ENCODE assay signal across 8 cellular contexts in the genomic region with DNA sequence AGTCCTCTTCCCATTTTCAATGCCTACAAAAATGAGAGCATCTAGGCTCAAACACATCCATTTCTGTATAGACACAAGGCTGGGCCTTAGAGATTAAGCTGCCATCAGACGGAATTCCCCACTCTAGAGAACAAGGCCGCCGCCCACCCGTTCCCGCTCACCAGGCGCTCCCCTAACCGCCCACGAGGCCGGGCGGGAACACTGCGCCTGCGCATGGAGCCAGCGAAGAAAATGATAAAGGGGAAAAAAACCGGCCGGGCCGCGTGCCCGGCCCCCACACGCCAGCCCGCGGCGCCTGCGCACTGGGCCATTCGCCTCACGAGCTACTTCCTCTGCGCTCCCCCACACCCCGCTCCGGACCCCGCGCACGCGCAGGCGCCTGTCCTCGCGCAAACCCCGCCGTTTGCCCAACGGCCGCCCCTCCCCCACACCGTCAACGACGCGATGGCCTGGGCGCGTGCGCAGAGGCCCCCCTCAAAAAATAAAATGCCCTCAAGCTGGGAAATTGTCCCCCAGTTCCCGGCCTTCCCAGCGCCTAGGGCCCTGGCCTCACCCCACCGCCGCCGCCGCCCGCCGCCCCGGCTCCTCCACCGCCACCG. TPM values are rescaled to one million over a fixed set of nuclear protein-coding genes. Genes with fewer than 3 reads are reported as not detected.
DNase-seq lines count a peak whose midpoint lies in the region; ATAC-seq, FAIRE-seq and TF ChIP-seq lines count a peak whose summit lies in the region.

No MANE protein-coding gene starts in this region.

- DNase-seq in DMS79 (lab: John Stamatoyannopoulos, UW) (peak; percentile 82), NCI-H1436 (lab: John Stamatoyannopoulos, UW) (peak; percentile 95), Right ventricle myocardium inferior (ENCODE audit: missing footprints) (peak; percentile 98), pancreas (peak; percentile 95 to 100 (median 98))
- DNase-seq in activated naive CD8-positive, alpha-beta T cell treated with anti-CD3 and anti-CD28 coated beads, Interleukin-2, amount 50 U/mL, for 16 hours (ENCODE audit: low read depth, low spot score), result peak; percentile 97

- ATAC-seq in HG02623 (IDR thresholded peaks at IDR 0.05; ENCODE audit: unreplicated experiment) (peak; percentile 21), Right ventricle myocardium inferior (peak; percentile 59), pancreas (peak; percentile 33 to 62 (median 52))

- intact Hi-C loops in Right ventricle myocardium inferior (cut with DNase I), result loop anchor here (1.0 kb wide), 1 partner anchor 50 kb away; a partner anchor contains a TSS
- intact Hi-C loops in pancreas (cut with DNase I), result no loop called here

- H3K9me3 ChIP-seq in SU-DHL-6 (ENCODE audit: insufficient read depth, low read length), result no peaks in the 10 kb centered on the region
- no peaks in the 10 kb centered on the region for H3K9me3 ChIP-seq in pancreas
- no peaks in the 10 kb centered on the region for H3K9me3 ChIP-seq in thymus (ENCODE audit: control insufficient read depth)

- peaks cover 28% of the 10 kb centered on the region for H3F3A ChIP-seq in SU-DHL-6 (ENCODE audit: insufficient read depth)

- peak overlapping the region; percentile 73 for H3K4me2 ChIP-seq in SU-DHL-6 (ENCODE audit: low read depth, low read length, poor library complexity, severe bottlenecking)

- no peak for FAIRE-seq in pancreas (lab: Jason Lieb, UNC)

- H3K27me3 ChIP-seq in SU-DHL-6 (ENCODE audit: low read length) (no peaks in the 10 kb centered on the region), pancreas (no peaks in the 10 kb centered on the region), thymus (ENCODE audit: control insufficient read depth, insufficient read depth) (no peaks in the 10 kb centered on the region)

- H3K9me2 ChIP-seq in SU-DHL-6 (replicated peaks; ENCODE audit: insufficient read depth, low read length), result no peaks in the 10 kb centered on the region

- H3K4me3 ChIP-seq in SU-DHL-6 (ENCODE audit: insufficient read depth, low read length, poor library complexity, severe bottlenecking) (peak overlapping the region; percentile 78), pancreas (peak overlapping the region; percentile 81 to 98 (median 94)), thymus (ENCODE audit: low read length) (peak overlapping the region; percentile 95)

- H3K4me1 ChIP-seq in pancreas (peaks cover 5 to 22% (median 12%) of the 10 kb centered on the region in 3 donors), thymus (ENCODE audit: control insufficient read depth, insufficient read depth, low read length) (peaks cover 27% of the 10 kb centered on the region)

- H3K79me2 ChIP-seq in SU-DHL-6 (ENCODE audit: insufficient read depth, low read length), result peaks cover 56% of the 10 kb centered on the region

- WGBS in pancreas, 2 donors, result 0 to 1% methylated on average over 41 to 57 of the region's 57 CpGs
- WGBS in thymus, result under 1% methylated on average over 57 of the region's 57 CpGs

- H2AFZ ChIP-seq in SU-DHL-6 (ENCODE audit: low read depth, low read length, severe bottlenecking), result no peak overlapping the region

- H3K27ac ChIP-seq in SU-DHL-6 (ENCODE audit: low read depth, low read length), result peak overlapping the region; percentile 92
- H3K27ac ChIP-seq in pancreas, result peak overlapping the region; percentile 99 to 100 (median 100)
- H3K27ac ChIP-seq in thymus (ENCODE audit: low read depth), result peak overlapping the region; percentile 100

- peak overlapping the region; percentile 98 for H3K9ac ChIP-seq in SU-DHL-6 (ENCODE audit: low read length)

- H4K20me1 ChIP-seq in SU-DHL-6 (ENCODE audit: low read depth, low read length), result peaks cover 37% of the 10 kb centered on the region

- TF ChIP-seq CTCF in SU-DHL-6 (IDR thresholded peaks at IDR 0.05; ENCODE audit: insufficient read depth, low read length, poor library complexity, severe bottlenecking) (no peak), pancreas (IDR thresholded peaks at IDR 0.05) (no peak)

- H3K36me3 ChIP-seq in SU-DHL-6 (ENCODE audit: low read length) (peaks cover 38% of the 10 kb centered on the region), pancreas (peaks cover 13 to 30% (median 27%) of the 10 kb centered on the region in 3 donors), thymus (ENCODE audit: control insufficient read depth, insufficient read depth) (peaks cover 35% of the 10 kb centered on the region)

RNA-seq across cellular contexts. Expression of a gene that starts 0.5 kb away (rescaled TPM):
- total RNA-seq in Right ventricle myocardium inferior, result 184 TPM
- total RNA-seq in pancreas, result 100 to 1,000 TPM in 4 of 6 donors, 10 to 100 TPM in 2; 97.0 to 161 (median 129) TPM
- polyA plus RNA-seq in pancreas, result 100 to 1,000 TPM in 1 of 2 donors, 10 to 100 TPM in 1; 89.2 to 128 TPM
- 198 TPM for polyA plus RNA-seq in thymus

RNA-seq across cellular contexts. Expression of a gene that starts 17.7 kb away (rescaled TPM):
- 1,308 TPM for total RNA-seq in Right ventricle myocardium inferior
- 100 to 1,000 TPM in 1 of 6 donors, 10 to 100 TPM in 5; 70.7 to 126 (median 92.5) TPM for total RNA-seq in pancreas
- 100 to 1,000 TPM; 112 to 197 TPM for polyA plus RNA-seq in pancreas
- 178 TPM for polyA plus RNA-seq in thymus

RNA-seq across cellular contexts. Expression of a gene that starts 28.8 kb away (rescaled TPM):
- 4.1 TPM for total RNA-seq in Right ventricle myocardium inferior
- total RNA-seq in pancreas, result 10 to 100 TPM in 4 of 6 donors, 1 to 10 TPM in 2; 6.5 to 16.9 (median 10.5) TPM
- polyA plus RNA-seq in pancreas, result 10 to 100 TPM; 17.6 to 26.2 TPM
- polyA plus RNA-seq in thymus, result 38.2 TPM

RNA-seq across cellular contexts. Expression of a gene that starts 36.5 kb away (rescaled TPM):
- 0.76 TPM for total RNA-seq in Right ventricle myocardium inferior
- 10 to 100 TPM; 14.2 to 87.7 (median 63.7) TPM for total RNA-seq in pancreas
- 100 to 1,000 TPM in 1 of 2 donors, 10 to 100 TPM in 1; 80.9 to 135 TPM for polyA plus RNA-seq in pancreas
- polyA plus RNA-seq in thymus, result 6.8 TPM

RNA-seq across cellular contexts. Expression of a gene that starts 50.2 kb away (rescaled TPM):
- total RNA-seq in Right ventricle myocardium inferior (99.8 TPM), pancreas (10 to 100 TPM; 16.2 to 27.0 (median 19.0) TPM)
- polyA plus RNA-seq in pancreas (10 to 100 TPM; 33.5 to 44.4 TPM), thymus (38.3 TPM)

Comparison
In these comparisons a context has a peak if more than half of its experiments do, and no peak if none do; other contexts are left out.
1. Peak in every context shown above with its lines: DNase-seq, ATAC-seq, H3K4me3 ChIP-seq and H3K27ac ChIP-seq.
2. RNA of a gene that starts 17.7 kb away (total RNA-seq): 1,308 TPM in Right ventricle myocardium inferior (single experiment); 70.7 to 126 TPM in pancreas; every median in the first group is over 10 times any median in the second.